ENCODE assay signal across 25 cellular contexts in the genomic region with DNA sequence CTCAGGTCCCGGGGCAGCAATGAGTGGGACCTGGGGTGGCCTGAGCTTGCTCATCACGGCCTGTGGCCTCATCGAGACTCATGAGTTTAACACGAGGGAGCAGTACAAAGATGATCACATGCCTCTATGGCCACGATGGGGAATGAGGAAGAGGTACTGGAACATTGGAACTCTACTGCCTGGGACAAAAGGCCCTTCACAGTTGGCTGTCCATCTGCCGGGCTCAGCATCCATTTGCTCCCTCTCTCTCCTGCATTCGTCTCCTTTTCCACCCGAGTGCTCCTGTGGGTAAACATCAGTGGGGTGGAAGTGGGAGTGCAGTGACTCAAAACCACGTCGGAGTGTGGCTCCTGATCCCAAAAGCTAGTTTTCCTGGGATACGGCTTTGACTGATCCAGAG.
"Had no signal": no experiment of that assay in that cellular context is flagged by ENCODE, and none has a peak within 500 bp of the region (broad histone marks: within the 10 kb centered on the region; RNA-seq: fewer than 3 reads in every experiment).

No MANE protein-coding gene starts in this region.

- H3K27ac Mint-ChIP-seq: effector memory CD8-positive, alpha-beta T cell; natural killer cell; stimulated activated effector memory CD8-positive, alpha-beta T cell treated with anti-CD3 and anti-CD28 coated beads, Interleukin-12 subunit alpha, Interleukin-12 subunit beta, amount 100 ng/mL, for 72 hours had no signal

- H3K9me3 Mint-ChIP-seq: natural killer cell had no signal

- ATAC-seq: effector memory CD8-positive, alpha-beta T cell; heart right ventricle; left ventricle myocardium superior; lower lobe of right lung; natural killer cell; stimulated activated effector memory CD8-positive, alpha-beta T cell treated with anti-CD3 and anti-CD28 coated beads, Interleukin-12 subunit alpha, Interleukin-12 subunit beta, amount 100 ng/mL, for 72 hours had no signal

- H3K4me3 ChIP-seq: colonic mucosa, esophagus squamous epithelium, heart right ventricle, lower lobe of right lung, prostate gland, right atrium auricular region, sigmoid colon, stomach, thyroid gland, vagina had no signal

- DNase-seq: colonic mucosa; dermis blood vessel endothelial cell; effector memory CD8-positive, alpha-beta T cell; erythroblast; esophagus squamous epithelium; foreskin melanocyte; glutamatergic neuron; heart right ventricle; hippocampal formation; kidney glomerular epithelial cell; left ventricle myocardium superior; lower lobe of right lung; natural killer cell; sigmoid colon; stimulated activated CD4-positive, alpha-beta T cell treated with anti-CD3 and anti-CD28 coated beads, Interleukin-2, amount 100 ng/mL, for 24 hours; stimulated activated CD4-positive, alpha-beta T cell treated with anti-CD3 and anti-CD28 coated beads, Interleukin-4, amount 100 ng/mL, for 24 hours; stimulated activated naive CD4-positive, alpha-beta T cell treated with Interleukin-2 at 50 U/mL for 16 hours; stomach; thyroid gland; trophoblast cell had no signal

- H3K9me3 ChIP-seq: colonic mucosa, esophagus squamous epithelium, heart right ventricle, lower lobe of right lung, prostate gland, right atrium auricular region, sigmoid colon, stomach, thyroid gland, vagina had no signal

- H3K4me1 Mint-ChIP-seq: natural killer cell; stimulated activated effector memory CD8-positive, alpha-beta T cell treated with anti-CD3 and anti-CD28 coated beads, Interleukin-12 subunit alpha, Interleukin-12 subunit beta, amount 100 ng/mL, for 72 hours had no signal

- H3K27ac ChIP-seq: colonic mucosa, esophagus squamous epithelium, heart right ventricle, lower lobe of right lung, parathyroid adenoma, prostate gland, right atrium auricular region, sigmoid colon, stomach, thyroid gland, vagina had no signal

- H3K27me3 ChIP-seq: colonic mucosa, right atrium auricular region, sigmoid colon, thyroid gland, vagina had no signal

- H3K4me3 Mint-ChIP-seq: effector memory CD8-positive, alpha-beta T cell; natural killer cell; stimulated activated effector memory CD8-positive, alpha-beta T cell treated with anti-CD3 and anti-CD28 coated beads, Interleukin-12 subunit alpha, Interleukin-12 subunit beta, amount 100 ng/mL, for 72 hours had no signal

- H3K36me3 Mint-ChIP-seq: natural killer cell; stimulated activated effector memory CD8-positive, alpha-beta T cell treated with anti-CD3 and anti-CD28 coated beads, Interleukin-12 subunit alpha, Interleukin-12 subunit beta, amount 100 ng/mL, for 72 hours had no signal

- H3K4me1 ChIP-seq: colonic mucosa, esophagus squamous epithelium, heart right ventricle, lower lobe of right lung, parathyroid adenoma, prostate gland, right atrium auricular region, sigmoid colon, stomach, thyroid gland, vagina had no signal
